2 cellular contexts compared by ENCODE assay signal in the genomic region with DNA sequence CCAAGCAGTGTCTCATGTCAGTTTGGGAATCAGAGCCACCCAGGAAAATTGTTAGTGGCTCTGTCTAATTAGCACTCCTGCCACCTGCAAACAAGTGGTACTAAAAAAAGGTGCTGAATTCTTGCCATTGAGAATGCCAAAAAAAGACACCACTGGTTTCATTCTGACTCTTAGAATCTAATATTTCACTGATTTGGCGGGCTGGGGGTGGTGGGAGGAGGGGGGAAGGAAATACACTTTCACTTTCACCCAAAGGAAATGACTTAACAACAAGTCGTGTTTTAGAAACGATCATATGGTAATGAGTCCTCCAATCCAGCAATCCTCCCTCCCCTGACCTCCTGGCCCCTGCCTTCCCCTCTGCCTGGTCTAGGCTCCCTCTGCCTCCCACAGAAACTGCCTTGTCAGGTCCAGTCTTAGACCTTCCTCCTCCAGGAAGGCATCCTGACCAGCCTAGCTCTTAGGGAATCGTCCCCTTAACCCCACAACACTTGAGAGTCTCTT.
TF ChIP-seq lines count a peak whose summit lies in the region.

No MANE protein-coding gene starts in this region.

TF ChIP-seq in SK-N-SH, 30 proteins besides CTCF, POLR2A, EP300 and RAD21 (continued from another document):
- TF ChIP-seq, protein P1, sequence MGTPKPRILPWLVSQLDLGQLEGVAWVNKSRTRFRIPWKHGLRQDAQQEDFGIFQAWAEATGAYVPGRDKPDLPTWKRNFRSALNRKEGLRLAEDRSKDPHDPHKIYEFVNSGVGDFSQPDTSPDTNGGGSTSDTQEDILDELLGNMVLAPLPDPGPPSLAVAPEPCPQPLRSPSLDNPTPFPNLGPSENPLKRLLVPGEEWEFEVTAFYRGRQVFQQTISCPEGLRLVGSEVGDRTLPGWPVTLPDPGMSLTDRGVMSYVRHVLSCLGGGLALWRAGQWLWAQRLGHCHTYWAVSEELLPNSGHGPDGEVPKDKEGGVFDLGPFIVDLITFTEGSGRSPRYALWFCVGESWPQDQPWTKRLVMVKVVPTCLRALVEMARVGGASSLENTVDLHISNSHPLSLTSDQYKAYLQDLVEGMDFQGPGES (IDR thresholded peaks at IDR 0.05; ENCODE audit: low read depth, low read length): no peak
- TF ChIP-seq YY1 (IDR thresholded peaks at IDR 0.05; ENCODE audit: low read depth) (no peak), RCOR1 (IDR thresholded peaks at IDR 0.05; ENCODE audit: low read length) (no peak), JUND (IDR thresholded peaks at IDR 0.05) (no peak)
TF ChIP-seq in SK-N-SH: peak in this region for 0.

TF ChIP-seq in SK-N-SH treated with all-trans-retinoic acid at 6 μM for 48 hours, 23 proteins besides CTCF, POLR2A, EP300 and RAD21 (continued from another document):
- TF ChIP-seq, protein P2, sequence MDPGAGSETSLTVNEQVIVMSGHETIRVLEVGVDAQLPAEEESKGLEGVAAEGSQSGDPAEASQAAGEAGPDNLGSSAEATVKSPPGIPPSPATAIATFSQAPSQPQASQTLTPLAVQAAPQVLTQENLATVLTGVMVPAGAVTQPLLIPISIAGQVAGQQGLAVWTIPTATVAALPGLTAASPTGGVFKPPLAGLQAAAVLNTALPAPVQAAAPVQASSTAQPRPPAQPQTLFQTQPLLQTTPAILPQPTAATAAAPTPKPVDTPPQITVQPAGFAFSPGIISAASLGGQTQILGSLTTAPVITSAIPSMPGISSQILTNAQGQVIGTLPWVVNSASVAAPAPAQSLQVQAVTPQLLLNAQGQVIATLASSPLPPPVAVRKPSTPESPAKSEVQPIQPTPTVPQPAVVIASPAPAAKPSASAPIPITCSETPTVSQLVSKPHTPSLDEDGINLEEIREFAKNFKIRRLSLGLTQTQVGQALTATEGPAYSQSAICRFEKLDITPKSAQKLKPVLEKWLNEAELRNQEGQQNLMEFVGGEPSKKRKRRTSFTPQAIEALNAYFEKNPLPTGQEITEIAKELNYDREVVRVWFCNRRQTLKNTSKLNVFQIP (CRISPR knock-in tag; IDR thresholded peaks at IDR 0.05; ENCODE audit: borderline replicate concordance, low read depth): no peak
- TF ChIP-seq TCF4 (CRISPR knock-in tag; IDR thresholded peaks at IDR 0.05; ENCODE audit: borderline replicate concordance): no peak
- TF ChIP-seq ISL1 (CRISPR knock-in tag; IDR thresholded peaks at IDR 0.05): no peak
